18 cellular contexts compared by ENCODE assay signal in genomic region chr2:240974771-240975572, GRCh38. TPM values are rescaled to one million over a fixed set of nuclear protein-coding genes. Genes with fewer than 3 reads are reported as not detected.
DNase-seq lines count a peak whose midpoint lies in the region; ATAC-seq, FAIRE-seq and TF ChIP-seq lines count a peak whose summit lies in the region.
"Had no signal": no experiment of that assay in that cellular context is flagged by ENCODE, and none has a peak within 500 bp of the region (broad histone marks: within the 10 kb centered on the region; RNA-seq: fewer than 3 reads in every experiment).

No MANE protein-coding gene starts in this region.

- H3K27me3 ChIP-seq in K562 (ENCODE audit: control insufficient read depth in 2 of 2, insufficient read depth in 2 of 2, low read length in 2 of 2) (peaks cover 3 to 24% of the 10 kb centered on the region in 2 experiments; a peak in 2 of 5 replicates), H7 (ENCODE audit: control insufficient read depth, insufficient read depth, low read length) (no peaks in the 10 kb centered on the region)
- H3K27me3 ChIP-seq: body of pancreas, Peyer's patch, testis had no signal

- no peaks in the 10 kb centered on the region for H4K20me1 ChIP-seq in K562 (replicated peaks; ENCODE audit: control insufficient read depth, insufficient read depth, low read length)

- peaks cover 3% of the 10 kb centered on the region for H3K27me3 Mint-ChIP-seq in activated naive CD8-positive, alpha-beta T cell treated with anti-CD3 and anti-CD28 coated beads, Interleukin-2, amount 10 ng/mL, durations not matched to agents 7 days and 5 days
- peaks cover 12% of the 10 kb centered on the region for H3K27me3 Mint-ChIP-seq in activated naive CD8-positive, alpha-beta T cell treated with anti-CD3 and anti-CD28 coated beads, Interleukin-2, amount 50 U/mL, for 24 hours

- peak overlapping the region; percentile 1 for H3K4me3 Mint-ChIP-seq in activated naive CD8-positive, alpha-beta T cell treated with anti-CD3 and anti-CD28 coated beads, Interleukin-2, amount 10 ng/mL, durations not matched to agents 7 days and 5 days
- H3K4me3 Mint-ChIP-seq in activated naive CD8-positive, alpha-beta T cell treated with anti-CD3 and anti-CD28 coated beads, Interleukin-2, amount 50 U/mL, for 24 hours, result no peak overlapping the region

- WGBS in K562 (ENCODE audit: insufficient coverage, low coverage, missing lambda C conversion rate), result 0% methylated on average over 10 of the region's 10 CpGs

- in situ Hi-C loops in K562 (cut with MboI), result no loop called here

- no peak overlapping the region for H3K4me2 ChIP-seq in K562 (ENCODE audit: insufficient read depth, low read length)

- H3K36me3 ChIP-seq in K562 (ENCODE audit: control insufficient read depth, insufficient read depth, low read length), result no peaks in the 10 kb centered on the region
- no peaks in the 10 kb centered on the region for H3K36me3 ChIP-seq in H7 (replicated peaks; ENCODE audit: control insufficient read depth, insufficient read depth, low read length)
- H3K36me3 ChIP-seq: Peyer's patch, WERI-Rb-1 had no signal

- H3K9me3 ChIP-seq in K562 (replicated peaks; ENCODE audit: control insufficient read depth, insufficient read depth, low read depth, low read length), result no peaks in the 10 kb centered on the region
- H3K9me3 ChIP-seq: body of pancreas, Peyer's patch, testis had no signal

- no peaks in the 10 kb centered on the region for H3K4me1 ChIP-seq in K562 (replicated peaks in 1 of 2; ENCODE audit: control insufficient read depth in 2 of 2, insufficient read depth in 2 of 2, low read length in 2 of 2)
- H3K4me1 ChIP-seq: Peyer's patch had no signal

- CTCF ChIA-PET in K562 (lab: Yijun Ruan, JAX; ENCODE audit: low intra/inter-chr PET ratio), result no interaction called here

- H3K36me3 Mint-ChIP-seq in activated naive CD8-positive, alpha-beta T cell treated with anti-CD3 and anti-CD28 coated beads, Interleukin-2, amount 10 ng/mL, durations not matched to agents 7 days and 5 days, result no peaks in the 10 kb centered on the region
- no peaks in the 10 kb centered on the region for H3K36me3 Mint-ChIP-seq in activated naive CD8-positive, alpha-beta T cell treated with anti-CD3 and anti-CD28 coated beads, Interleukin-2, amount 50 U/mL, for 24 hours (ENCODE audit: low read depth)

- no peak for DNase-seq in activated naive CD8-positive, alpha-beta T cell treated with anti-CD3 and anti-CD28 coated beads, Interleukin-2, amount 10 ng/mL, durations not matched to agents 7 days and 5 days
- no peak for DNase-seq in activated naive CD8-positive, alpha-beta T cell treated with anti-CD3 and anti-CD28 coated beads, Interleukin-2, amount 50 U/mL, for 24 hours
- DNase-seq in HT1080 (ENCODE audit: low read depth) (peak; percentile 19), K562 (ENCODE audit: extremely low read depth in 1 of 4, low spot score in 3 of 4) (no peak), posterior vena cava (ENCODE audit: low spot score) (peak; percentile 58), putamen (ENCODE audit: low spot score) (no peak), H7 (no peak)
- DNase-seq: activated naive CD4-positive, alpha-beta T cell treated with Interleukin-2 at 50 U/mL for 16 hours; body of pancreas; NCI-H1105 treated with DMSO at 0.1 percent for 48 hours; NCI-H2107; NCI-H82; Peyer's patch; stimulated activated CD4-positive, alpha-beta T cell treated with anti-CD3 and anti-CD28 coated beads, Interleukin-4, amount 100 ng/mL, for 24 hours; testis; WERI-Rb-1 had no signal

- no peak for ATAC-seq in activated naive CD8-positive, alpha-beta T cell treated with anti-CD3 and anti-CD28 coated beads, Interleukin-2, amount 10 ng/mL, durations not matched to agents 7 days and 5 days (ENCODE audit: low read depth)
- no peak for ATAC-seq in activated naive CD8-positive, alpha-beta T cell treated with anti-CD3 and anti-CD28 coated beads, Interleukin-2, amount 50 U/mL, for 24 hours
- ATAC-seq in K562, result no peak
- no peak for ATAC-seq in HG03097 (IDR thresholded peaks at IDR 0.05; ENCODE audit: low FRiP score, unreplicated experiment)
- ATAC-seq: body of pancreas had no signal

- no peak overlapping the region for H3K4me3 ChIP-seq in K562
- H3K4me3 ChIP-seq in H7 (ENCODE audit: insufficient read depth, low read depth, low read length), result no peak overlapping the region
- H3K4me3 ChIP-seq: body of pancreas, Peyer's patch, testis had no signal

- no peak for TF ChIP-seq EP300 in K562 (IDR thresholded peaks at IDR 0.05; ENCODE audit: low read length)

- H3K9me1 ChIP-seq in K562 (ENCODE audit: control insufficient read depth, insufficient read depth, low read length), result no peaks in the 10 kb centered on the region

- POLR2A ChIA-PET in activated naive CD8-positive, alpha-beta T cell treated with anti-CD3 and anti-CD28 coated beads, Interleukin-2, amount 10 ng/mL, durations not matched to agents 7 days and 5 days (lab: Charles Lee), result no interaction called here
- POLR2A ChIA-PET in K562 (lab: Yijun Ruan, JAX), result no interaction called here

- BruUV-seq in K562 (replicated peaks; lab: Mats Ljungman, UMichigan), result no TSS peak

- H3K9me3 Mint-ChIP-seq in activated naive CD8-positive, alpha-beta T cell treated with anti-CD3 and anti-CD28 coated beads, Interleukin-2, amount 10 ng/mL, durations not matched to agents 7 days and 5 days, result peaks cover 3% of the 10 kb centered on the region
- H3K9me3 Mint-ChIP-seq in activated naive CD8-positive, alpha-beta T cell treated with anti-CD3 and anti-CD28 coated beads, Interleukin-2, amount 50 U/mL, for 24 hours, result no peaks in the 10 kb centered on the region

- FAIRE-seq in K562 (lab: Jason Lieb, UNC), result no peak
- FAIRE-seq: H54 had no signal

- TF ChIP-seq CTCF in K562 (IDR thresholded peaks at IDR 0.05 in 2 of 3, conservative IDR thresholded peaks at IDR 0.05 in 1 of 3; ENCODE audit: insufficient read depth in 2 of 3, low read depth in 1 of 3, low read length in 3 of 3), result no peak

- H3K27ac Mint-ChIP-seq in activated naive CD8-positive, alpha-beta T cell treated with anti-CD3 and anti-CD28 coated beads, Interleukin-2, amount 10 ng/mL, durations not matched to agents 7 days and 5 days, result no peak overlapping the region
- H3K27ac Mint-ChIP-seq in activated naive CD8-positive, alpha-beta T cell treated with anti-CD3 and anti-CD28 coated beads, Interleukin-2, amount 50 U/mL, for 24 hours, result no peak overlapping the region

- no peaks in the 10 kb centered on the region for H3K79me2 ChIP-seq in K562 (ENCODE audit: control insufficient read depth, insufficient read depth, low read length)

- no peak for TF ChIP-seq POLR2A in K562 (conservative IDR thresholded peaks at IDR 0.05)

- H3K27ac ChIP-seq in K562 (ENCODE audit: extremely low read depth, low read depth, low read length), result no peak overlapping the region
- H3K27ac ChIP-seq: body of pancreas, Peyer's patch, testis, WERI-Rb-1 had no signal

- TF ChIP-seq RAD21 in K562 (CRISPR knock-in tag; conservative IDR thresholded peaks at IDR 0.05 in 1 of 2, IDR thresholded peaks at IDR 0.05 in 1 of 2), result no peak

- no peak overlapping the region for H2AFZ ChIP-seq in K562 (ENCODE audit: low read depth, low read length)

- intact Hi-C loops in K562 (cut with micrococcal nuclease) (no loop called here), posterior vena cava (cut with DNase I) (no loop called here)

- H3K4me1 Mint-ChIP-seq in activated naive CD8-positive, alpha-beta T cell treated with anti-CD3 and anti-CD28 coated beads, Interleukin-2, amount 10 ng/mL, durations not matched to agents 7 days and 5 days, result peaks cover 11% of the 10 kb centered on the region
- H3K4me1 Mint-ChIP-seq in activated naive CD8-positive, alpha-beta T cell treated with anti-CD3 and anti-CD28 coated beads, Interleukin-2, amount 50 U/mL, for 24 hours, result peaks cover 6% of the 10 kb centered on the region

- H3K9ac ChIP-seq in K562 (ENCODE audit: insufficient read depth in 1 of 2, low read depth in 2 of 2, low read length in 2 of 2), result no peak overlapping the region

TF ChIP-seq in K562, 482 proteins besides CTCF, POLR2A, EP300 and RAD21 (continues in another document):
- TF ChIP-seq ZBED1 (IDR thresholded peaks at IDR 0.05) (no peak), MIER1 (IDR thresholded peaks at IDR 0.05; ENCODE audit: low read depth) (no peak), ATF3 (IDR thresholded peaks at IDR 0.05) (peak; percentile 39), ATF3 (CRISPR knock-in tag; conservative IDR thresholded peaks at IDR 0.05) (no peak)

RNA-seq across cellular contexts. Expression of gene SNED1, which starts 23.4 kb away (rescaled TPM):
- 10 to 100 TPM; 14.5 to 18.7 TPM for total RNA-seq in activated naive CD8-positive, alpha-beta T cell treated with anti-CD3 and anti-CD28 coated beads, Interleukin-2, amount 10 ng/mL, durations not matched to agents 7 days and 5 days
- total RNA-seq in HT1080 (2014; rRNA removed; shearing (Covaris generic)), result 1.8 and 2.7 TPM in 2 replicates
- 2.6 and 4.8 TPM in 2 replicates for polyA plus RNA-seq in HT1080 (2015; cell fraction: cytosol; rRNA removed)
- polyA plus RNA-seq in HT1080 (2015; cell fraction: nucleus; rRNA removed), result 7.6 and 8.4 TPM in 2 replicates
- total RNA-seq in K562 (2011; cell fraction: chromatin; rRNA removed; ENCODE audit: low replicate concordance), result not detected in 2 replicates
- not detected in 2 replicates for total RNA-seq in K562 (2011; cell fraction: nucleolus; rRNA removed)
- total RNA-seq in K562 (2011; cell fraction: nucleoplasm; rRNA removed), result not detected in 2 replicates
- total RNA-seq in K562 (2014; rRNA removed), result not detected in 2 replicates
- not detected in 2 replicates for total RNA-seq in K562 (2014; rRNA removed; fragmentation: Illumina TruSeq; extraction: Trizol)
- not detected in 2 replicates for total RNA-seq in K562 (2015; rRNA removed; fragmentation: Illumina TruSeq; extraction: Trizol)
- total RNA-seq in K562 (2021), result 0.02 and 0.07 TPM in 2 replicates
- 0.06 TPM in 1 of 2 replicates, not detected in the other for polyA plus RNA-seq in K562 (2011; rRNA removed)
- polyA plus RNA-seq in K562 (2011; cell fraction: cytosol; rRNA removed), result not detected in 2 replicates
- polyA plus RNA-seq in K562 (2011; cell fraction: nucleus; rRNA removed), result 0.01 TPM in 1 of 2 replicates, not detected in the other
- 0.12 and 0.17 TPM in 2 replicates for polyA plus RNA-seq in K562 (2012)
- not detected in 2 replicates for polyA plus RNA-seq in K562 (2014; fragmentation: Illumina TruSeq; extraction: Trizol)
- polyA plus RNA-seq in K562 (2014; fragmentation: Nextera tagmentation; extraction: Ambion mirVana), result under 1 TPM; 0.03 to 0.04 TPM
- polyA plus RNA-seq in K562 (2014; rRNA removed), result 0.03 TPM in 1 of 2 replicates, not detected in the other
- polyA minus RNA-seq in K562 (2011; rRNA and poly(A)+ RNA removed), result not detected in 2 replicates
- not detected in 2 replicates for polyA minus RNA-seq in K562 (2011; cell fraction: cytosol; rRNA and poly(A)+ RNA removed)
- not detected in 2 replicates for polyA minus RNA-seq in K562 (2011; cell fraction: nucleus; rRNA and poly(A)+ RNA removed)
- total RNA-seq in posterior vena cava, result 10 to 100 TPM; 39.7 to 62.7 TPM
- 0.52 and 1.1 TPM in 2 replicates for total RNA-seq in H7 (2014; rRNA removed; shearing (Covaris generic))

Comparison
In these comparisons a context has a peak if more than half of its experiments do, and no peak if none do; other contexts are left out.
1. DNase-seq: peak in HT1080 (single experiment) and posterior vena cava (single experiment); none in activated naive CD8-positive, alpha-beta T cell treated with anti-CD3 and anti-CD28 coated beads, Interleukin-2, amount 10 ng/mL, durations not matched to agents 7 days and 5 days (single experiment), activated naive CD8-positive, alpha-beta T cell treated with anti-CD3 and anti-CD28 coated beads, Interleukin-2, amount 50 U/mL, for 24 hours (single experiment), K562 (0 of 4), putamen (single experiment) and H7 (single experiment).